ENCODE assay signal across 2 cellular contexts in genomic region chr1:17994046-17994445, GRCh38.
A peak's percentile ranks its signal among the peaks of the same experiment; 100 is the strongest.
TF ChIP-seq lines count a peak whose summit lies in the region.

No MANE protein-coding gene starts in this region.

TF ChIP-seq in liver, 16 proteins besides CTCF, POLR2A, EP300 and RAD21 (continued from another document):
- TF ChIP-seq GABPA (IDR thresholded peaks at IDR 0.05 in 1 of 2, conservative IDR thresholded peaks at IDR 0.05 in 1 of 2) (peak in 1 of 2 donors; percentile 48), NR2F2 (IDR thresholded peaks at IDR 0.05) (peak; percentile 58), EGR1 (IDR thresholded peaks at IDR 0.05; ENCODE audit: low read depth in 2 of 2) (no peak), TAF1 (conservative IDR thresholded peaks at IDR 0.05) (no peak), HNF4G (IDR thresholded peaks at IDR 0.05) (no peak), FOXA2 (IDR thresholded peaks at IDR 0.05) (peak; percentile 52), JUND (IDR thresholded peaks at IDR 0.05) (peak in 1 of 2 donors; percentile 88), MAX (IDR thresholded peaks at IDR 0.05) (peak; percentile 93), YY1 (IDR thresholded peaks at IDR 0.05) (peak; percentile 63)
- TF ChIP-seq, protein P1, sequence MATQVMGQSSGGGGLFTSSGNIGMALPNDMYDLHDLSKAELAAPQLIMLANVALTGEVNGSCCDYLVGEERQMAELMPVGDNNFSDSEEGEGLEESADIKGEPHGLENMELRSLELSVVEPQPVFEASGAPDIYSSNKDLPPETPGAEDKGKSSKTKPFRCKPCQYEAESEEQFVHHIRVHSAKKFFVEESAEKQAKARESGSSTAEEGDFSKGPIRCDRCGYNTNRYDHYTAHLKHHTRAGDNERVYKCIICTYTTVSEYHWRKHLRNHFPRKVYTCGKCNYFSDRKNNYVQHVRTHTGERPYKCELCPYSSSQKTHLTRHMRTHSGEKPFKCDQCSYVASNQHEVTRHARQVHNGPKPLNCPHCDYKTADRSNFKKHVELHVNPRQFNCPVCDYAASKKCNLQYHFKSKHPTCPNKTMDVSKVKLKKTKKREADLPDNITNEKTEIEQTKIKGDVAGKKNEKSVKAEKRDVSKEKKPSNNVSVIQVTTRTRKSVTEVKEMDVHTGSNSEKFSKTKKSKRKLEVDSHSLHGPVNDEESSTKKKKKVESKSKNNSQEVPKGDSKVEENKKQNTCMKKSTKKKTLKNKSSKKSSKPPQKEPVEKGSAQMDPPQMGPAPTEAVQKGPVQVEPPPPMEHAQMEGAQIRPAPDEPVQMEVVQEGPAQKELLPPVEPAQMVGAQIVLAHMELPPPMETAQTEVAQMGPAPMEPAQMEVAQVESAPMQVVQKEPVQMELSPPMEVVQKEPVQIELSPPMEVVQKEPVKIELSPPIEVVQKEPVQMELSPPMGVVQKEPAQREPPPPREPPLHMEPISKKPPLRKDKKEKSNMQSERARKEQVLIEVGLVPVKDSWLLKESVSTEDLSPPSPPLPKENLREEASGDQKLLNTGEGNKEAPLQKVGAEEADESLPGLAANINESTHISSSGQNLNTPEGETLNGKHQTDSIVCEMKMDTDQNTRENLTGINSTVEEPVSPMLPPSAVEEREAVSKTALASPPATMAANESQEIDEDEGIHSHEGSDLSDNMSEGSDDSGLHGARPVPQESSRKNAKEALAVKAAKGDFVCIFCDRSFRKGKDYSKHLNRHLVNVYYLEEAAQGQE (IDR thresholded peaks at IDR 0.05): peak; percentile 69

TF ChIP-seq in HepG2, 621 proteins besides CTCF, POLR2A, EP300 and RAD21 (continued from another document):
- TF ChIP-seq ZHX2 (IDR thresholded peaks at IDR 0.05; ENCODE audit: low read depth): no peak
- no peak for TF ChIP-seq ZHX2 (CRISPR knock-in tag; IDR thresholded peaks at IDR 0.05; ENCODE audit: borderline replicate concordance)
